8 cellular contexts compared by ENCODE assay signal in genomic region chr15:90954712-90955671, GRCh38. TPM values are rescaled to one million over a fixed set of nuclear protein-coding genes. Genes with fewer than 3 reads are reported as not detected.
A peak's percentile ranks its signal among the peaks of the same experiment; 100 is the strongest.
DNase-seq lines count a peak whose midpoint lies in the region; ATAC-seq and TF ChIP-seq lines count a peak whose summit lies in the region.

A gene with protein sequence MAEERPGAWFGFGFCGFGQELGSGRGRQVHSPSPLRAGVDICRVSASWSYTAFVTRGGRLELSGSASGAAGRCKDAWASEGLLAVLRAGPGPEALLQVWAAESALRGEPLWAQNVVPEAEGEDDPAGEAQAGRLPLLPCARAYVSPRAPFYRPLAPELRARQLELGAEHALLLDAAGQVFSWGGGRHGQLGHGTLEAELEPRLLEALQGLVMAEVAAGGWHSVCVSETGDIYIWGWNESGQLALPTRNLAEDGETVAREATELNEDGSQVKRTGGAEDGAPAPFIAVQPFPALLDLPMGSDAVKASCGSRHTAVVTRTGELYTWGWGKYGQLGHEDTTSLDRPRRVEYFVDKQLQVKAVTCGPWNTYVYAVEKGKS (plus strand): TSS chr15:90954884. CDS start chr15:90956735, 1,851 bp downstream.

- no peaks in the 10 kb centered on the region for H3K9me3 Mint-ChIP-seq in CD8-positive, alpha-beta T cell

- peaks cover 16% of the 10 kb centered on the region for H3K4me1 ChIP-seq in CD8-positive, alpha-beta T cell (ENCODE audit: insufficient read depth, low read length)
- H3K4me1 ChIP-seq in mucosa of rectum (ENCODE audit: control insufficient read depth in 2 of 2, insufficient read depth in 2 of 2, low read length in 2 of 2), result peaks cover 19 to 22% of the 10 kb centered on the region in 2 donors

- peak within 1 kb of the TSS; percentile 90 for H3K27ac ChIP-seq in CD8-positive, alpha-beta T cell (ENCODE audit: low read depth, low read length)
- H3K27ac ChIP-seq in mucosa of rectum (ENCODE audit: low read depth in 2 of 2, low read length in 2 of 2), result peak within 1 kb of the TSS; percentile 96 to 99

- peak within 1 kb of the TSS; percentile 87 for H3K4me3 Mint-ChIP-seq in CD8-positive, alpha-beta T cell

- peak; percentile 94 for ATAC-seq in CD8-positive, alpha-beta T cell

- POLR2A ChIA-PET in CD8-positive, alpha-beta T cell (lab: Charles Lee), result interaction anchor here (0.8 to 2.3 kb wide), 10 partner anchors 11 to 1620 kb away, joined by 3 to 19 read pairs (median 4); partner anchors contain the start of genes HDDC3, POLG and UNC45A

- TF ChIP-seq CTCF in CD8-positive, alpha-beta T cell (IDR thresholded peaks at IDR 0.05), result no peak
- TF ChIP-seq CTCF in GM20000 (IDR thresholded peaks at IDR 0.05; ENCODE audit: extremely low read depth, missing control alignments), result no peak

- H3K27me3 Mint-ChIP-seq in CD8-positive, alpha-beta T cell (ENCODE audit: low read depth), result no peaks in the 10 kb centered on the region

- peak; percentile 63 to 89 (median 82) for DNase-seq in CD8-positive, alpha-beta T cell
- DNase-seq in GM20000 (ENCODE audit: low spot score) (peak; percentile 99), HT-29 (ENCODE audit: low spot score) (peak; percentile 99), OCI-M2 (lab: John Stamatoyannopoulos, UW; ENCODE audit: unreplicated experiment) (peak; percentile 35), erythroblast (lab: John Stamatoyannopoulos, UW) (peak; percentile 97)
- peak; percentile 82 for DNase-seq in activated T-cell treated with anti-CD3 and anti-CD28 coated beads, Interleukin-2, amount 50 U/mL, for 1 hour
- peak; percentile 72 to 80 for DNase-seq in stimulated activated CD8-positive, alpha-beta memory T cell treated with anti-CD3 and anti-CD28 coated beads, Interleukin-4, amount 100 ng/mL, for 4 hours (ENCODE audit: low read depth in 2 of 2, low spot score in 1 of 2)

- TF ChIP-seq POLR2A in erythroblast (IDR thresholded peaks at IDR 0.05; ENCODE audit: low read length), result peak; percentile 94

- CTCF ChIA-PET in CD8-positive, alpha-beta T cell (lab: Charles Lee), result interaction anchor here (1.0 to 12.8 kb wide), 9 partner anchors 9 to 95 kb away, joined by 3 to 160 read pairs (median 9); partner anchors contain the start of genes HDDC3 and UNC45A

- intact Hi-C loops in CD8-positive, alpha-beta T cell (cut with DNase I, micrococcal nuclease), result loop anchor here (1.0 to 2.0 kb wide), 5 partner anchors 20 to 690 kb away; partner anchors contain the start of genes PRC1 (in 2 of the 2), UNC45A (in 2 of the 2), MAN2A2 (in 1 of the 2) and NGRN (in 1 of the 2)

- H3K9me3 ChIP-seq in CD8-positive, alpha-beta T cell (ENCODE audit: low read length), result no peaks in the 10 kb centered on the region
- H3K9me3 ChIP-seq in mucosa of rectum (ENCODE audit: control insufficient read depth in 2 of 2, low read length in 2 of 2), result no peaks in the 10 kb centered on the region

- peaks cover 10% of the 10 kb centered on the region for H3K4me1 Mint-ChIP-seq in CD8-positive, alpha-beta T cell (ENCODE audit: low read depth)

- peak within 1 kb of the TSS; percentile 92 for H3K27ac Mint-ChIP-seq in CD8-positive, alpha-beta T cell

- peak within 1 kb of the TSS; percentile 87 for H3K4me3 ChIP-seq in CD8-positive, alpha-beta T cell (ENCODE audit: low read depth, low read length)
- peak within 1 kb of the TSS; percentile 88 to 92 for H3K4me3 ChIP-seq in mucosa of rectum (ENCODE audit: low read length in 2 of 2)

- H3K36me3 ChIP-seq in CD8-positive, alpha-beta T cell (ENCODE audit: insufficient read depth, low read length), result no peaks in the 10 kb centered on the region
- H3K36me3 ChIP-seq in mucosa of rectum (ENCODE audit: control insufficient read depth in 2 of 2, insufficient read depth in 2 of 2, low read length in 2 of 2), result peaks cover 24 to 35% of the 10 kb centered on the region in 2 donors

- peaks cover 40% of the 10 kb centered on the region for H3K36me3 Mint-ChIP-seq in CD8-positive, alpha-beta T cell

- peak within 1 kb of the TSS; percentile 95 to 99 for H3K9ac ChIP-seq in mucosa of rectum (ENCODE audit: low read depth in 1 of 2, low read length in 2 of 2)

- no peaks in the 10 kb centered on the region for H3K27me3 ChIP-seq in CD8-positive, alpha-beta T cell (ENCODE audit: insufficient read depth, low read length)
- no peaks in the 10 kb centered on the region for H3K27me3 ChIP-seq in mucosa of rectum (ENCODE audit: control insufficient read depth in 2 of 2, insufficient read depth in 2 of 2, low read length in 2 of 2)

RNA-seq across cellular contexts. Expression of the gene that starts here (rescaled TPM):
- total RNA-seq in CD8-positive, alpha-beta T cell, result 1 to 10 TPM; 3.9 to 4.1 TPM
- total RNA-seq in HT-29 (2014; rRNA removed; shearing (Covaris generic)), result 38.0 and 49.3 TPM in 2 replicates

Comparison
In these comparisons a context has a peak if more than half of its experiments do, and no peak if none do; other contexts are left out.
1. Peak in every context shown above with its lines: DNase-seq, ATAC-seq, H3K4me3 ChIP-seq and H3K27ac ChIP-seq.
2. DNase-seq: peak in every context shown above with its lines; median percentile 99 in GM20000; 99 in HT-29; 97 in erythroblast; 82 in CD8-positive, alpha-beta T cell; 82 in activated T-cell treated with anti-CD3 and anti-CD28 coated beads, Interleukin-2, amount 50 U/mL, for 1 hour; 76 in stimulated activated CD8-positive, alpha-beta memory T cell treated with anti-CD3 and anti-CD28 coated beads, Interleukin-4, amount 100 ng/mL, for 4 hours; 35 in OCI-M2.